ENCODE assay signal across 21 cellular contexts in the genomic region with DNA sequence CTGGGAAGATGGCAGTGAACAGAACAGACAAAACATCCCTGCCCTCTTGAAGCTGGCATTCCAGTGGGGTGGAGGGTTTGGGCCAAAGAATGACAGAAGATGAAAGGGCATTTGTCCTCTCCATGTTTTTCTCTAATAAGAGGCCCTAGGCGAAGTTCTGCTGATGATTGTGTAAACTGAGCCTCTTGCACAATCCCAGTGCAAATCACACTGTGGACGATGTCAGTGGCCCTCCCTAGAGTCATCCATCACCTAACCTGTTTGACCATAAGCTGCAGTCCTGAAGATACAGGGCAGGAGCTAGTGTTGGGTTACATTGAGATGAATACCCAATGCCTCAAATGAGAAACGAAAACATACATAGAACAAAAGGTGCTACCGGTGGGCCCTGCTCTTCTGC.
DNase-seq lines count a peak whose midpoint lies in the region; ATAC-seq and TF ChIP-seq lines count a peak whose summit lies in the region.
"Had no signal": no experiment of that assay in that cellular context is flagged by ENCODE, and none has a peak within 500 bp of the region (broad histone marks: within the 10 kb centered on the region; RNA-seq: fewer than 3 reads in every experiment).

No MANE protein-coding gene starts in this region.

- H4K5ac ChIP-seq in IMR-90 (ENCODE audit: low read depth, low read length), result no peak overlapping the region

- CTCF ChIA-PET in IMR-90 (lab: Yijun Ruan, JAX), result no interaction called here

- H2BK20ac ChIP-seq in IMR-90 (ENCODE audit: low read depth, low read length), result no peak overlapping the region

- ATAC-seq in IMR-90 (ENCODE audit: low read depth), result no peak

- H3K36me3 ChIP-seq in IMR-90 (ENCODE audit: control insufficient read depth, insufficient read depth, low read length) (no peaks in the 10 kb centered on the region), trophoblast cell (ENCODE audit: control insufficient read depth in 1 of 2, insufficient read depth in 2 of 2, low read length in 2 of 2) (no peaks in the 10 kb centered on the region)
- H3K36me3 ChIP-seq: BE2C, MG63 had no signal

- H2AK5ac ChIP-seq in IMR-90 (ENCODE audit: low read depth, low read length) (no peak overlapping the region), trophoblast cell (ENCODE audit: low read length) (no peak overlapping the region)

- no peak overlapping the region for H3K18ac ChIP-seq in IMR-90 (ENCODE audit: low read depth, low read length)
- H3K18ac ChIP-seq in trophoblast cell (ENCODE audit: low read length), result no peak overlapping the region

- intact Hi-C loops in IMR-90 (cut with micrococcal nuclease), result no loop called here

- H2AFZ ChIP-seq in IMR-90 (replicated peaks; ENCODE audit: low read length, poor library complexity) (no peak overlapping the region), trophoblast cell (ENCODE audit: insufficient read depth, low read length, poor library complexity) (no peak overlapping the region)
- H2AFZ ChIP-seq: GM23248 had no signal

- H3K23ac ChIP-seq in IMR-90 (ENCODE audit: low read depth, low read length) (no peak overlapping the region), trophoblast cell (ENCODE audit: low read length) (no peak overlapping the region)

- H3K9me1 ChIP-seq in IMR-90 (ENCODE audit: insufficient read depth, low read length), result no peaks in the 10 kb centered on the region; the same call in 1 of the 2 replicates

- no peaks in the 10 kb centered on the region for H4K20me1 ChIP-seq in IMR-90 (ENCODE audit: insufficient read depth, low read length)

- H3K14ac ChIP-seq in IMR-90 (replicated peaks; ENCODE audit: low read depth, low read length), result no peak overlapping the region
- no peak overlapping the region for H3K14ac ChIP-seq in trophoblast cell (ENCODE audit: low read length)

- in situ Hi-C loops in IMR-90 (cut with MboI; ENCODE audit: low sequenced_read_pairs), result no loop called here

- no peaks in the 10 kb centered on the region for H3K27me3 ChIP-seq in IMR-90 (ENCODE audit: control insufficient read depth, insufficient read depth, low read length)
- H3K27me3 ChIP-seq in trophoblast cell (ENCODE audit: insufficient read depth, low read length), result no peaks in the 10 kb centered on the region
- H3K27me3 ChIP-seq: BE2C, MG63 had no signal

- H2BK5ac ChIP-seq in IMR-90 (ENCODE audit: low read depth, low read length, poor library complexity, severe bottlenecking), result no peak overlapping the region
- H2BK5ac ChIP-seq in trophoblast cell (ENCODE audit: low read depth, low read length, poor library complexity), result no peak overlapping the region

- POLR2A ChIA-PET in IMR-90 (lab: Charles Lee; ENCODE audit: unreplicated experiment), result no interaction called here

- no TSS peak for BruUV-seq in IMR-90 (replicated peaks; lab: Mats Ljungman, UMichigan)

- H3K9ac ChIP-seq in IMR-90 (ENCODE audit: low read depth, low read length) (no peak overlapping the region), trophoblast cell (ENCODE audit: low read length) (no peak overlapping the region)
- H3K9ac ChIP-seq: GM23248, SK-N-SH had no signal

- H2BK120ac ChIP-seq in IMR-90 (ENCODE audit: low read depth, low read length) (no peak overlapping the region), trophoblast cell (ENCODE audit: insufficient read depth, low read length, poor library complexity) (no peak overlapping the region)

- H4K12ac ChIP-seq in trophoblast cell (ENCODE audit: low read depth, low read length), result no peak overlapping the region

- dilution Hi-C loops in IMR-90 (cut with HindIII; ENCODE audit: low sequenced_read_pairs, unreplicated experiment), result no loop called here

- H2BK12ac ChIP-seq in trophoblast cell (ENCODE audit: low read length), result no peak overlapping the region

- H3K9me3 ChIP-seq in IMR-90 (ENCODE audit: control insufficient read depth, insufficient read depth, low read length) (no peaks in the 10 kb centered on the region), trophoblast cell (ENCODE audit: insufficient read depth, low read depth, low read length) (no peaks in the 10 kb centered on the region)
- H3K9me3 ChIP-seq: BE2C, MG63, SK-N-SH had no signal

- H2BK15ac ChIP-seq in IMR-90 (ENCODE audit: low read depth, low read length), result no peak overlapping the region

- H3K4me1 ChIP-seq in IMR-90 (ENCODE audit: control insufficient read depth, insufficient read depth, low read length), result no peaks in the 10 kb centered on the region
- peaks cover 0 to 7% of the 10 kb centered on the region in 2 experiments for H3K4me1 ChIP-seq in trophoblast cell (ENCODE audit: control insufficient read depth in 1 of 2, insufficient read depth in 2 of 2, low read length in 2 of 2)

- DNase-seq in DMS153 (lab: John Stamatoyannopoulos, UW) (peak; percentile 13), DMS153 treated with DMSO at 0.1 percent for 48 hours (lab: John Stamatoyannopoulos, UW; ENCODE audit: unreplicated experiment) (no peak), IMR-90 (no peak), epithelial cell of esophagus (ENCODE audit: low read depth) (peak; percentile 56), trophoblast cell (peak; percentile 3 to 63), middle frontal gyrus (ENCODE audit: extremely low spot score, low spot score) (no peak), SKM-1 (lab: John Stamatoyannopoulos, UW; ENCODE audit: unreplicated experiment) (no peak), NCI-H2081 treated with DMSO at 0.1 percent for 48 hours (lab: John Stamatoyannopoulos, UW) (no peak)
- DNase-seq: Calu3; CD8-positive, alpha-beta memory T cell; GM23248; H7; KG1; MG63; NCI-H1105 treated with DMSO at 0.1 percent for 48 hours; NCI-H146; NCI-H1930; NCI-H774; SK-N-SH had no signal

- H3K4ac ChIP-seq in IMR-90 (ENCODE audit: low read depth, low read length) (no peak overlapping the region), trophoblast cell (ENCODE audit: low read depth, low read length) (no peak overlapping the region)

- no peak for TF ChIP-seq CTCF in IMR-90 (conservative IDR thresholded peaks at IDR 0.05; ENCODE audit: low read depth, low read length)
- TF ChIP-seq CTCF in epithelial cell of esophagus (IDR thresholded peaks at IDR 0.05; ENCODE audit: insufficient read depth, low read depth, low read length, missing control alignments), result no peak

- no peak overlapping the region for H3K27ac ChIP-seq in IMR-90 (ENCODE audit: insufficient read depth, low read length)
- no peak overlapping the region for H3K27ac ChIP-seq in trophoblast cell (ENCODE audit: low read depth, low read length)
- H3K27ac ChIP-seq: 22Rv1, GM23248 had no signal

- H4K8ac ChIP-seq in IMR-90 (ENCODE audit: low read depth in 2 of 2, low read length in 2 of 2) (no peak overlapping the region), trophoblast cell (ENCODE audit: low read depth, low read length) (no peak overlapping the region)

- no peak for TF ChIP-seq RAD21 in IMR-90 (IDR thresholded peaks at IDR 0.05; ENCODE audit: low read length)

- H3K56ac ChIP-seq in IMR-90 (ENCODE audit: extremely low read depth, insufficient read depth, low read length), result no peak overlapping the region

- H4K91ac ChIP-seq in IMR-90 (ENCODE audit: insufficient read depth, low read depth, low read length) (no peak overlapping the region), trophoblast cell (ENCODE audit: low read depth, low read length) (no peak overlapping the region)

- H3K4me3 ChIP-seq in IMR-90 (ENCODE audit: insufficient read depth, low read depth, low read length) (no peak overlapping the region), epithelial cell of esophagus (ENCODE audit: low read length) (no peak overlapping the region), trophoblast cell (ENCODE audit: low read depth, low read length) (peak overlapping the region; percentile 19)
- H3K4me3 ChIP-seq: GM23248, MG63 had no signal

- H3K4me2 ChIP-seq in IMR-90 (ENCODE audit: low read depth, low read length) (no peak overlapping the region), trophoblast cell (ENCODE audit: low read length) (no peak overlapping the region)
- H3K4me2 ChIP-seq: SK-N-SH had no signal

- H3K79me1 ChIP-seq in IMR-90 (ENCODE audit: low read depth in 1 of 2, low read length in 2 of 2) (no peaks in the 10 kb centered on the region), trophoblast cell (ENCODE audit: low read length) (no peaks in the 10 kb centered on the region)

- WGBS in IMR-90 (ENCODE audit: extremely low coverage in 2 of 2, insufficient read length in 1 of 2), 2 experiments, result no CpG with 5 or more reads among the region's 4 CpGs
- WGBS in trophoblast cell (ENCODE audit: extremely low coverage, insufficient coverage, insufficient read length), result no CpG with 5 or more reads among the region's 4 CpGs

- no peak overlapping the region for H2AK9ac ChIP-seq in IMR-90 (replicated peaks; ENCODE audit: low read depth, low read length, poor library complexity)

- TF ChIP-seq POLR2A in IMR-90 (IDR thresholded peaks at IDR 0.05; ENCODE audit: low read depth, low read length), result no peak

- no peaks in the 10 kb centered on the region for H3K79me2 ChIP-seq in trophoblast cell (ENCODE audit: control insufficient read depth, insufficient read depth, low read length, poor library complexity)

TF ChIP-seq in IMR-90, 13 proteins besides CTCF, POLR2A, EP300 and RAD21:
- no peak for TF ChIP-seq SMC3 (IDR thresholded peaks at IDR 0.05; ENCODE audit: low read depth, low read length)
- no peak for TF ChIP-seq BHLHE40 (IDR thresholded peaks at IDR 0.05; ENCODE audit: low read depth, low read length)
- TF ChIP-seq RFX5 (IDR thresholded peaks at IDR 0.05; ENCODE audit: low read depth, low read length), result no peak
- TF ChIP-seq MAZ (IDR thresholded peaks at IDR 0.05; ENCODE audit: borderline replicate concordance, low read depth, low read length), result no peak
- peak; percentile 44; the same call in 1 of the 2 replicates for TF ChIP-seq CEBPB (IDR thresholded peaks at IDR 0.05; ENCODE audit: low read depth, low read length)

Comparison
In these comparisons a context has a peak if more than half of its experiments do, and no peak if none do; other contexts are left out.
1. DNase-seq: peak in DMS153 (single experiment), epithelial cell of esophagus (single experiment) and trophoblast cell (2 of 2); none in DMS153 treated with DMSO at 0.1 percent for 48 hours (single experiment), IMR-90 (single experiment), middle frontal gyrus (single experiment), SKM-1 (single experiment) and NCI-H2081 treated with DMSO at 0.1 percent for 48 hours (single experiment).